ENCODE assay signal across 9 cellular contexts in the genomic region with DNA sequence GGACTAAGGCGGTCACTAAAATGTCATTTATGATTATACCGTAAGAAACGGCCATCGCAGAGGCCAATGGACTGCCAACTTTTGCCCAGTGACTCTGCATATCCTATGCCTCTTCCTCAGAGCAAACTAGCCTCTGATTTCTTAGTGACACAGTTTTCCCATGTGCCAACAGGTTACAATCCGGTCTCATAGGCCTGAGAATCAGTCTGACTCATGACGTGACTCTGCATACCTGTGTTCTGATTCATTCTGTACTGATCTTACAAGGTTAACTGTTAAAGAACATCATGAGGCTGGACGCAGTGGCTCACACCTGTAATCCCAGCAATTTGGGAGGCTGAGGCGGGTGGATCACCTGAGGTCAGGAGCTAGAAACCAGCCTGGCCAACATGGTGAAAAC. TPM values are rescaled to one million over a fixed set of nuclear protein-coding genes. Genes with fewer than 3 reads are reported as not detected.
A peak's percentile ranks its signal among the peaks of the same experiment; 100 is the strongest.
DNase-seq lines count a peak whose midpoint lies in the region; ATAC-seq and TF ChIP-seq lines count a peak whose summit lies in the region.
"Had no signal": no experiment of that assay in that cellular context is flagged by ENCODE, and none has a peak within 500 bp of the region (broad histone marks: within the 10 kb centered on the region; RNA-seq: fewer than 3 reads in every experiment).

No MANE protein-coding gene starts in this region.

- no peaks in the 10 kb centered on the region for H3K4me1 ChIP-seq in uterus

- H3K9me3 ChIP-seq in uterus: peaks cover 0 to 2% of the 10 kb centered on the region in 2 donors

- no peaks in the 10 kb centered on the region for H3K36me3 ChIP-seq in uterus

- TF ChIP-seq CTCF in omental fat pad (IDR thresholded peaks at IDR 0.05) (no peak), uterus (IDR thresholded peaks at IDR 0.05) (no peak)

- intact Hi-C loops in uterus (cut with DNase I; ENCODE audit: low total_unique reads): no loop called here

- H3K27me3 ChIP-seq in uterus: no peaks in the 10 kb centered on the region
- H3K27me3 ChIP-seq: heart left ventricle had no signal

- peak overlapping the region; percentile 94 for H3K27ac ChIP-seq in epithelial cell of prostate
- no peak overlapping the region for H3K27ac ChIP-seq in uterus

- no peak for TF ChIP-seq POLR2A in uterus (IDR thresholded peaks at IDR 0.05)

- no peak overlapping the region for H3K4me3 ChIP-seq in uterus
- H3K4me3 ChIP-seq: heart left ventricle had no signal

- ATAC-seq in omental fat pad (ENCODE audit: low FRiP score) (peak; percentile 57), HG02678 (IDR thresholded peaks at IDR 0.05; ENCODE audit: unreplicated experiment) (no peak)

- DNase-seq in Daoy (ENCODE audit: low read depth) (peak; percentile 85), NCI-H460 (ENCODE audit: extremely low read depth, low read depth) (peak; percentile 80), epithelial cell of prostate (ENCODE audit: low read depth, low spot score) (peak; percentile 97), omental fat pad (ENCODE audit: low spot score) (no peak), uterus (no peak), NCI-H510A treated with DMSO at 0.1 percent for 48 hours (lab: John Stamatoyannopoulos, UW) (no peak), RPMI8226 (no peak)
- DNase-seq: heart left ventricle had no signal

RNA-seq across cellular contexts. Expression of gene RUBCN, which starts 17.8 kb away (rescaled TPM):
- 17.4 and 22.6 TPM in 2 replicates for total RNA-seq in Daoy (2014; rRNA removed; shearing (Covaris generic))
- 6.8 and 7.9 TPM in 2 replicates for total RNA-seq in NCI-H460 (2014; rRNA removed; shearing (Covaris generic))
- polyA plus RNA-seq in NCI-H460 (2014; cell fraction: nucleus; rRNA removed): 15.1 and 18.5 TPM in 2 replicates
- total RNA-seq in omental fat pad (10 to 100 TPM; 23.6 to 69.5 (median 39.4) TPM), uterus (10 to 100 TPM in 3 of 4 donors, 1 to 10 TPM in 1; 8.2 to 36.4 (median 13.9) TPM)

RNA-seq across cellular contexts. Expression of gene FYTTD1, which starts 30.8 kb away (rescaled TPM):
- 55.8 and 63.3 TPM in 2 replicates for total RNA-seq in Daoy (2014; rRNA removed; shearing (Covaris generic))
- 30.1 and 36.7 TPM in 2 replicates for total RNA-seq in NCI-H460 (2014; rRNA removed; shearing (Covaris generic))
- 8.7 and 10.9 TPM in 2 replicates for polyA plus RNA-seq in NCI-H460 (2014; cell fraction: nucleus; rRNA removed)
- total RNA-seq in omental fat pad (10 to 100 TPM; 44.3 to 62.1 (median 50.8) TPM), uterus (100 to 1,000 TPM in 1 of 4 donors, 10 to 100 TPM in 3; 22.5 to 100 (median 45.5) TPM)

Comparison
In these comparisons a context has a peak if more than half of its experiments do, and no peak if none do; other contexts are left out.
1. DNase-seq: peak in Daoy (single experiment), NCI-H460 (single experiment) and epithelial cell of prostate (single experiment); none in omental fat pad (single experiment), uterus (0 of 2), NCI-H510A treated with DMSO at 0.1 percent for 48 hours (single experiment) and RPMI8226 (single experiment).